In the genomic region with DNA sequence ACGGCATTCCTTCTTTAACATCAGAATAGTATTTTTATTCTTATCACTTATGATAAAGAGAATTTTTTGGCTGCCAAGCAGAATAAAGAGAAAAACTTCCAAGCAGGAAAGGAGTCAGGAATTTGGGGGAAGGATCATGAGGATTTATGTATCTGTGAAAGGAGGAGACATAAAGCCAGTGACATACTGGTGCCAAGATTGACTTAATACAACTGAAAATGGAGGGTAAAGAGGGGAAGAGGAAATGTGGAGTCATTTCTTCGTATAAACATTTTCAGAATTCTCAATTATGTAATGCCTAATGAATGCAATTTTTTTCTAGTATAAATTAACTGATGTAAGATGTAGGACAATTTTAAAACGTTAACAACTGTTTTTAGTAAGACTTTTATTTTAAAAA, we compare ENCODE assay signal across 19 cellular contexts.
DNase-seq lines count a peak whose midpoint lies in the region; ATAC-seq and TF ChIP-seq lines count a peak whose summit lies in the region.
"Had no signal": no experiment of that assay in that cellular context is flagged by ENCODE, and none has a peak within 500 bp of the region (broad histone marks: within the 10 kb centered on the region; RNA-seq: fewer than 3 reads in every experiment).

No MANE protein-coding gene starts in this region.

- peak overlapping the region; percentile 14 for H3K27ac ChIP-seq in hepatocyte
- H3K27ac ChIP-seq: KMS-11, Peyer's patch had no signal

- no peaks in the 10 kb centered on the region for H3K4me1 Mint-ChIP-seq in natural killer cell
- peaks cover 0 to 5% of the 10 kb centered on the region in 2 donors for H3K4me1 Mint-ChIP-seq in natural killer cell treated with Interleukin-12 subunit alpha and Interleukin-12 subunit beta and Interleukin-15 and Interleukin-18, amount 100 ng/mL, for 72 hours (ENCODE audit: low read depth in 2 of 2)
- no peaks in the 10 kb centered on the region for H3K4me1 Mint-ChIP-seq in activated T-helper 1 cell treated with anti-CD3 and anti-CD28 coated beads, Interleukin-12 subunit alpha, Interleukin-12 subunit beta, Interleukin-2, Interleukin-4 antibody, amounts not matched to agents 30 ng/mL and 10 ng/mL and 1 ng/mL, durations not matched to agents 14 hours and 24 hours and 36 hours (ENCODE audit: low read depth)
- no peaks in the 10 kb centered on the region for H3K4me1 Mint-ChIP-seq in T-helper 2 cell treated with Interferon-gamma antibody and Interleukin-4, amounts not matched to agents 5 μg/mL and 100 μg/mL, for 36 hours (ENCODE audit: low read depth)

- no peaks in the 10 kb centered on the region for H4K20me1 ChIP-seq in hepatocyte (ENCODE audit: insufficient read depth, poor library complexity, severe bottlenecking)

- no peak overlapping the region for H3K4me3 Mint-ChIP-seq in natural killer cell
- H3K4me3 Mint-ChIP-seq in natural killer cell treated with Interleukin-12 subunit alpha and Interleukin-12 subunit beta and Interleukin-15 and Interleukin-18, amount 100 ng/mL, for 72 hours, result no peak overlapping the region
- H3K4me3 Mint-ChIP-seq in activated T-helper 1 cell treated with anti-CD3 and anti-CD28 coated beads, Interleukin-12 subunit alpha, Interleukin-12 subunit beta, Interleukin-2, Interleukin-4 antibody, amounts not matched to agents 30 ng/mL and 10 ng/mL and 1 ng/mL, durations not matched to agents 14 hours and 24 hours and 36 hours, result no peak overlapping the region
- H3K4me3 Mint-ChIP-seq in T-helper 2 cell treated with Interferon-gamma antibody and Interleukin-4, amounts not matched to agents 5 μg/mL and 100 μg/mL, for 36 hours, result no peak overlapping the region

- no peaks in the 10 kb centered on the region for H3K36me3 ChIP-seq in hepatocyte (replicated peaks; ENCODE audit: insufficient read depth, low read depth)
- H3K36me3 ChIP-seq: Peyer's patch had no signal

- H3K4me1 ChIP-seq in hepatocyte (ENCODE audit: insufficient read depth), result no peaks in the 10 kb centered on the region
- H3K4me1 ChIP-seq: Peyer's patch had no signal

- H3K27ac Mint-ChIP-seq in natural killer cell, result peak overlapping the region; percentile 0 to 50
- no peak overlapping the region for H3K27ac Mint-ChIP-seq in natural killer cell treated with Interleukin-12 subunit alpha and Interleukin-12 subunit beta and Interleukin-15 and Interleukin-18, amount 100 ng/mL, for 72 hours
- peak overlapping the region; percentile 6 for H3K27ac Mint-ChIP-seq in activated T-helper 1 cell treated with anti-CD3 and anti-CD28 coated beads, Interleukin-12 subunit alpha, Interleukin-12 subunit beta, Interleukin-2, Interleukin-4 antibody, amounts not matched to agents 30 ng/mL and 10 ng/mL and 1 ng/mL, durations not matched to agents 14 hours and 24 hours and 36 hours
- no peak overlapping the region for H3K27ac Mint-ChIP-seq in T-helper 2 cell treated with Interferon-gamma antibody and Interleukin-4, amounts not matched to agents 5 μg/mL and 100 μg/mL, for 36 hours

- intact Hi-C loops in natural killer cell (cut with micrococcal nuclease), result no loop called here
- intact Hi-C loops in activated T-helper 1 cell treated with anti-CD3 and anti-CD28 coated beads, Interleukin-12 subunit alpha, Interleukin-12 subunit beta, Interleukin-2, Interleukin-4 antibody, amounts not matched to agents 30 ng/mL and 10 ng/mL and 1 ng/mL, durations not matched to agents 14 hours and 24 hours and 36 hours (cut with micrococcal nuclease), result no loop called here

- WGBS in hepatocyte (ENCODE audit: low lambda C conversion rate, missing lambda C conversion rate), result 65% methylated on average over 3 of the region's 3 CpGs

- no peaks in the 10 kb centered on the region for H3K9me3 Mint-ChIP-seq in natural killer cell
- H3K9me3 Mint-ChIP-seq in natural killer cell treated with Interleukin-12 subunit alpha and Interleukin-12 subunit beta and Interleukin-15 and Interleukin-18, amount 100 ng/mL, for 72 hours, result no peaks in the 10 kb centered on the region
- H3K9me3 Mint-ChIP-seq in activated T-helper 1 cell treated with anti-CD3 and anti-CD28 coated beads, Interleukin-12 subunit alpha, Interleukin-12 subunit beta, Interleukin-2, Interleukin-4 antibody, amounts not matched to agents 30 ng/mL and 10 ng/mL and 1 ng/mL, durations not matched to agents 14 hours and 24 hours and 36 hours, result no peaks in the 10 kb centered on the region
- no peaks in the 10 kb centered on the region for H3K9me3 Mint-ChIP-seq in T-helper 2 cell treated with Interferon-gamma antibody and Interleukin-4, amounts not matched to agents 5 μg/mL and 100 μg/mL, for 36 hours

- peaks cover 7% of the 10 kb centered on the region for H3K36me3 Mint-ChIP-seq in natural killer cell
- peaks cover 10% of the 10 kb centered on the region for H3K36me3 Mint-ChIP-seq in natural killer cell treated with Interleukin-12 subunit alpha and Interleukin-12 subunit beta and Interleukin-15 and Interleukin-18, amount 100 ng/mL, for 72 hours
- H3K36me3 Mint-ChIP-seq in activated T-helper 1 cell treated with anti-CD3 and anti-CD28 coated beads, Interleukin-12 subunit alpha, Interleukin-12 subunit beta, Interleukin-2, Interleukin-4 antibody, amounts not matched to agents 30 ng/mL and 10 ng/mL and 1 ng/mL, durations not matched to agents 14 hours and 24 hours and 36 hours (ENCODE audit: low read depth), result peaks cover 12% of the 10 kb centered on the region
- peaks cover 14% of the 10 kb centered on the region for H3K36me3 Mint-ChIP-seq in T-helper 2 cell treated with Interferon-gamma antibody and Interleukin-4, amounts not matched to agents 5 μg/mL and 100 μg/mL, for 36 hours (ENCODE audit: low read depth)

- no peak overlapping the region for H2AFZ ChIP-seq in hepatocyte

- no peak overlapping the region for H3K4me2 ChIP-seq in hepatocyte
- H3K4me2 ChIP-seq: KMS-11 had no signal

- no peak for TF ChIP-seq CTCF in natural killer cell (IDR thresholded peaks at IDR 0.05)
- no peak for TF ChIP-seq CTCF in hepatocyte (IDR thresholded peaks at IDR 0.05; ENCODE audit: poor library complexity)

- no peak for DNase-seq in natural killer cell
- no peak for DNase-seq in natural killer cell treated with Interleukin-12 subunit alpha and Interleukin-12 subunit beta and Interleukin-15 and Interleukin-18, amount 100 ng/mL, for 72 hours (ENCODE audit: low spot score)
- DNase-seq in activated T-helper 1 cell treated with anti-CD3 and anti-CD28 coated beads, Interleukin-12 subunit alpha, Interleukin-12 subunit beta, Interleukin-2, Interleukin-4 antibody, amounts not matched to agents 30 ng/mL and 10 ng/mL and 1 ng/mL, durations not matched to agents 14 hours and 24 hours and 36 hours (ENCODE audit: low spot score), result no peak
- no peak for DNase-seq in hepatocyte (ENCODE audit: low spot score)
- DNase-seq in NCI-H446 treated with DMSO at 0.1 percent for 48 hours (lab: John Stamatoyannopoulos, UW), result no peak
- no peak for DNase-seq in T-helper 2 cell treated with Interferon-gamma antibody and Interleukin-4, amounts not matched to agents 5 μg/mL and 100 μg/mL, for 36 hours (ENCODE audit: low spot score)
- DNase-seq: AML-193, DMS79 treated with DMSO at 0.1 percent for 48 hours, GF-D8, GOT3, NCI-H1092 treated with DMSO at 0.1 percent for 48 hours, NCI-H1694, NCI-H2107, NCI-H446, NCI-H774, Peyer's patch, SIG-M5 had no signal

- H3K9me3 ChIP-seq in hepatocyte (ENCODE audit: low read depth), result no peaks in the 10 kb centered on the region
- H3K9me3 ChIP-seq: Peyer's patch had no signal

- H3K9me2 ChIP-seq in hepatocyte (replicated peaks; ENCODE audit: insufficient read depth), result no peaks in the 10 kb centered on the region

- ATAC-seq in natural killer cell (no peak), GM21576 (IDR thresholded peaks at IDR 0.05; ENCODE audit: unreplicated experiment) (no peak)
- ATAC-seq in natural killer cell treated with Interleukin-12 subunit alpha and Interleukin-12 subunit beta and Interleukin-15 and Interleukin-18, amount 100 ng/mL, for 72 hours, result no peak

- H3K4me3 ChIP-seq in hepatocyte, result no peak overlapping the region
- H3K4me3 ChIP-seq: Peyer's patch had no signal

- H3K27me3 Mint-ChIP-seq in natural killer cell (ENCODE audit: low read depth in 2 of 2), result peaks cover 0 to 2% of the 10 kb centered on the region in 2 donors
- H3K27me3 Mint-ChIP-seq in natural killer cell treated with Interleukin-12 subunit alpha and Interleukin-12 subunit beta and Interleukin-15 and Interleukin-18, amount 100 ng/mL, for 72 hours, result peaks cover 0 to 2% of the 10 kb centered on the region in 2 donors
- H3K27me3 Mint-ChIP-seq in activated T-helper 1 cell treated with anti-CD3 and anti-CD28 coated beads, Interleukin-12 subunit alpha, Interleukin-12 subunit beta, Interleukin-2, Interleukin-4 antibody, amounts not matched to agents 30 ng/mL and 10 ng/mL and 1 ng/mL, durations not matched to agents 14 hours and 24 hours and 36 hours (ENCODE audit: insufficient read depth), result peaks cover 2% of the 10 kb centered on the region
- H3K27me3 Mint-ChIP-seq in T-helper 2 cell treated with Interferon-gamma antibody and Interleukin-4, amounts not matched to agents 5 μg/mL and 100 μg/mL, for 36 hours (ENCODE audit: low read depth), result no peaks in the 10 kb centered on the region

- no peaks in the 10 kb centered on the region for H3K79me2 ChIP-seq in hepatocyte

- H3K27me3 ChIP-seq in hepatocyte, result no peaks in the 10 kb centered on the region
- H3K27me3 ChIP-seq: Peyer's patch had no signal

Comparison
In these comparisons a context has a peak if more than half of its experiments do, and no peak if none do; other contexts are left out.
1. H3K27ac Mint-ChIP-seq: peak in natural killer cell (2 of 2) and activated T-helper 1 cell treated with anti-CD3 and anti-CD28 coated beads, Interleukin-12 subunit alpha, Interleukin-12 subunit beta, Interleukin-2, Interleukin-4 antibody, amounts not matched to agents 30 ng/mL and 10 ng/mL and 1 ng/mL, durations not matched to agents 14 hours and 24 hours and 36 hours (single experiment); none in natural killer cell treated with Interleukin-12 subunit alpha and Interleukin-12 subunit beta and Interleukin-15 and Interleukin-18, amount 100 ng/mL, for 72 hours (0 of 2) and T-helper 2 cell treated with Interferon-gamma antibody and Interleukin-4, amounts not matched to agents 5 μg/mL and 100 μg/mL, for 36 hours (single experiment).